Comparison of ENCODE assay signal across 16 cellular contexts in genomic region chr9:76007935-76008334, GRCh38.
DNase-seq lines count a peak whose midpoint lies in the region; TF ChIP-seq lines count a peak whose summit lies in the region.
"Had no signal": no experiment of that assay in that cellular context is flagged by ENCODE, and none has a peak within 500 bp of the region (broad histone marks: within the 10 kb centered on the region; RNA-seq: fewer than 3 reads in every experiment).

No MANE protein-coding gene starts in this region.

- H3K27ac Mint-ChIP-seq in activated naive CD4-positive, alpha-beta T cell treated with anti-CD3 and anti-CD28 coated beads for 36 hours: peak overlapping the region; percentile 73
- H3K27ac Mint-ChIP-seq in activated naive CD4-positive, alpha-beta T cell treated with anti-CD3 and anti-CD28 coated beads, Interleukin-2, amount 10 ng/mL, durations not matched to agents 7 days and 5 days: no peak overlapping the region
- peak overlapping the region; percentile 70 for H3K27ac Mint-ChIP-seq in activated naive CD8-positive, alpha-beta T cell
- peak overlapping the region; percentile 4 for H3K27ac Mint-ChIP-seq in nephron progenitor cell
- no peak overlapping the region for H3K27ac Mint-ChIP-seq in activated T-helper 1 cell treated with anti-CD3 and anti-CD28 coated beads, Interleukin-12 subunit alpha, Interleukin-12 subunit beta, Interleukin-2, Interleukin-4 antibody, amounts not matched to agents 30 ng/mL and 10 ng/mL and 1 ng/mL, durations not matched to agents 14 hours and 24 hours and 36 hours

- POLR2A ChIA-PET in GM10248 (lab: Yijun Ruan, JAX): no interaction called here

- intact Hi-C loops in activated naive CD4-positive, alpha-beta T cell treated with anti-CD3 and anti-CD28 coated beads for 36 hours (cut with micrococcal nuclease): loop anchor here (1.0 to 10.0 kb wide), 5 partner anchors 10 to 856 kb away; partner anchors contain the start of gene PCSK5
- intact Hi-C loops in activated T-helper 1 cell treated with anti-CD3 and anti-CD28 coated beads, Interleukin-12 subunit alpha, Interleukin-12 subunit beta, Interleukin-2, Interleukin-4 antibody, amounts not matched to agents 30 ng/mL and 10 ng/mL and 1 ng/mL, durations not matched to agents 14 hours and 24 hours and 36 hours (cut with micrococcal nuclease): loop anchor here (10.0 kb wide), 1 partner anchor 297 kb away; no protein-coding TSS in a partner anchor

- CTCF ChIA-PET in activated naive CD4-positive, alpha-beta T cell treated with anti-CD3 and anti-CD28 coated beads for 36 hours (lab: Charles Lee): interaction anchor here (1.1 kb wide), 1 partner anchor 14 kb away, joined by 3 read pairs; no protein-coding TSS in a partner anchor
- CTCF ChIA-PET in activated naive CD4-positive, alpha-beta T cell treated with anti-CD3 and anti-CD28 coated beads, Interleukin-2, amount 10 ng/mL, durations not matched to agents 7 days and 5 days (lab: Charles Lee): interaction anchor here (0.6 kb wide), 1 partner anchor 295 kb away, joined by 3 read pairs; no protein-coding TSS in a partner anchor
- CTCF ChIA-PET in GM10248 (lab: Yijun Ruan, JAX): no interaction called here

- H3K4me1 Mint-ChIP-seq in activated naive CD4-positive, alpha-beta T cell treated with anti-CD3 and anti-CD28 coated beads for 36 hours (ENCODE audit: low read depth): peaks cover 63% of the 10 kb centered on the region
- H3K4me1 Mint-ChIP-seq in activated naive CD4-positive, alpha-beta T cell treated with anti-CD3 and anti-CD28 coated beads, Interleukin-2, amount 10 ng/mL, durations not matched to agents 7 days and 5 days: peaks cover 25% of the 10 kb centered on the region
- peaks cover 62% of the 10 kb centered on the region for H3K4me1 Mint-ChIP-seq in activated naive CD8-positive, alpha-beta T cell (ENCODE audit: low read depth)
- peaks cover 12% of the 10 kb centered on the region for H3K4me1 Mint-ChIP-seq in nephron progenitor cell
- peaks cover 21% of the 10 kb centered on the region for H3K4me1 Mint-ChIP-seq in activated T-helper 1 cell treated with anti-CD3 and anti-CD28 coated beads, Interleukin-12 subunit alpha, Interleukin-12 subunit beta, Interleukin-2, Interleukin-4 antibody, amounts not matched to agents 30 ng/mL and 10 ng/mL and 1 ng/mL, durations not matched to agents 14 hours and 24 hours and 36 hours (ENCODE audit: low read depth)

- H3K36me3 Mint-ChIP-seq in activated naive CD4-positive, alpha-beta T cell treated with anti-CD3 and anti-CD28 coated beads for 36 hours (ENCODE audit: low read depth): no peaks in the 10 kb centered on the region
- peaks cover 6% of the 10 kb centered on the region for H3K36me3 Mint-ChIP-seq in activated naive CD4-positive, alpha-beta T cell treated with anti-CD3 and anti-CD28 coated beads, Interleukin-2, amount 10 ng/mL, durations not matched to agents 7 days and 5 days
- H3K36me3 Mint-ChIP-seq in activated naive CD8-positive, alpha-beta T cell: peaks cover 2% of the 10 kb centered on the region
- peaks cover 57% of the 10 kb centered on the region for H3K36me3 Mint-ChIP-seq in nephron progenitor cell (ENCODE audit: low read depth)
- peaks cover 1% of the 10 kb centered on the region for H3K36me3 Mint-ChIP-seq in activated T-helper 1 cell treated with anti-CD3 and anti-CD28 coated beads, Interleukin-12 subunit alpha, Interleukin-12 subunit beta, Interleukin-2, Interleukin-4 antibody, amounts not matched to agents 30 ng/mL and 10 ng/mL and 1 ng/mL, durations not matched to agents 14 hours and 24 hours and 36 hours (ENCODE audit: low read depth)
- H3K36me3 Mint-ChIP-seq: CD4-positive, alpha-beta memory T cell had no signal

- no peak for DNase-seq in activated naive CD4-positive, alpha-beta T cell treated with anti-CD3 and anti-CD28 coated beads for 36 hours
- no peak for DNase-seq in activated naive CD4-positive, alpha-beta T cell treated with anti-CD3 and anti-CD28 coated beads, Interleukin-2, amount 10 ng/mL, durations not matched to agents 7 days and 5 days
- DNase-seq in GM10248 (ENCODE audit: extremely low spot score): peak; percentile 8
- no peak for DNase-seq in nephron progenitor cell
- no peak for DNase-seq in activated T-helper 1 cell treated with anti-CD3 and anti-CD28 coated beads, Interleukin-12 subunit alpha, Interleukin-12 subunit beta, Interleukin-2, Interleukin-4 antibody, amounts not matched to agents 30 ng/mL and 10 ng/mL and 1 ng/mL, durations not matched to agents 14 hours and 24 hours and 36 hours (ENCODE audit: low spot score)
- no peak for DNase-seq in stimulated activated CD8-positive, alpha-beta memory T cell treated with anti-CD3 and anti-CD28 coated beads, Interleukin-4, amount 100 ng/mL, for 48 hours
- DNase-seq: CD4-positive, alpha-beta memory T cell; DND-41; H7; MG63; NCI-H1417; NCI-H1694 treated with DMSO at 0.1 percent for 48 hours; NCI-H2081 treated with DMSO at 0.1 percent for 48 hours; NCI-H2171 treated with DMSO at 0.1 percent for 48 hours; NCI-H524 treated with DMSO at 0.1 percent for 48 hours had no signal

- no peak for TF ChIP-seq CTCF in GM10248 (IDR thresholded peaks at IDR 0.05; ENCODE audit: control extremely low read depth, extremely low read depth, low read depth, missing control alignments)
- TF ChIP-seq CTCF in nephron progenitor cell (IDR thresholded peaks at IDR 0.05): no peak

- H3K27me3 Mint-ChIP-seq in activated naive CD4-positive, alpha-beta T cell treated with anti-CD3 and anti-CD28 coated beads for 36 hours (ENCODE audit: low read depth): no peaks in the 10 kb centered on the region
- H3K27me3 Mint-ChIP-seq in activated naive CD4-positive, alpha-beta T cell treated with anti-CD3 and anti-CD28 coated beads, Interleukin-2, amount 10 ng/mL, durations not matched to agents 7 days and 5 days: no peaks in the 10 kb centered on the region
- no peaks in the 10 kb centered on the region for H3K27me3 Mint-ChIP-seq in activated naive CD8-positive, alpha-beta T cell
- no peaks in the 10 kb centered on the region for H3K27me3 Mint-ChIP-seq in nephron progenitor cell (ENCODE audit: low read depth, poor library complexity)
- H3K27me3 Mint-ChIP-seq in activated T-helper 1 cell treated with anti-CD3 and anti-CD28 coated beads, Interleukin-12 subunit alpha, Interleukin-12 subunit beta, Interleukin-2, Interleukin-4 antibody, amounts not matched to agents 30 ng/mL and 10 ng/mL and 1 ng/mL, durations not matched to agents 14 hours and 24 hours and 36 hours (ENCODE audit: insufficient read depth): peaks cover 3% of the 10 kb centered on the region
- H3K27me3 Mint-ChIP-seq: CD4-positive, alpha-beta memory T cell had no signal

- no peaks in the 10 kb centered on the region for H3K9me3 Mint-ChIP-seq in activated naive CD4-positive, alpha-beta T cell treated with anti-CD3 and anti-CD28 coated beads for 36 hours
- no peaks in the 10 kb centered on the region for H3K9me3 Mint-ChIP-seq in activated naive CD4-positive, alpha-beta T cell treated with anti-CD3 and anti-CD28 coated beads, Interleukin-2, amount 10 ng/mL, durations not matched to agents 7 days and 5 days
- no peaks in the 10 kb centered on the region for H3K9me3 Mint-ChIP-seq in activated naive CD8-positive, alpha-beta T cell (ENCODE audit: low read depth)
- H3K9me3 Mint-ChIP-seq in nephron progenitor cell: no peaks in the 10 kb centered on the region
- H3K9me3 Mint-ChIP-seq in activated T-helper 1 cell treated with anti-CD3 and anti-CD28 coated beads, Interleukin-12 subunit alpha, Interleukin-12 subunit beta, Interleukin-2, Interleukin-4 antibody, amounts not matched to agents 30 ng/mL and 10 ng/mL and 1 ng/mL, durations not matched to agents 14 hours and 24 hours and 36 hours: no peaks in the 10 kb centered on the region

- peak overlapping the region; percentile 70 for H3K4me3 Mint-ChIP-seq in activated naive CD4-positive, alpha-beta T cell treated with anti-CD3 and anti-CD28 coated beads for 36 hours
- H3K4me3 Mint-ChIP-seq in activated naive CD4-positive, alpha-beta T cell treated with anti-CD3 and anti-CD28 coated beads, Interleukin-2, amount 10 ng/mL, durations not matched to agents 7 days and 5 days: no peak overlapping the region
- H3K4me3 Mint-ChIP-seq in activated naive CD8-positive, alpha-beta T cell: peak overlapping the region; percentile 46
- no peak overlapping the region for H3K4me3 Mint-ChIP-seq in nephron progenitor cell
- H3K4me3 Mint-ChIP-seq in activated T-helper 1 cell treated with anti-CD3 and anti-CD28 coated beads, Interleukin-12 subunit alpha, Interleukin-12 subunit beta, Interleukin-2, Interleukin-4 antibody, amounts not matched to agents 30 ng/mL and 10 ng/mL and 1 ng/mL, durations not matched to agents 14 hours and 24 hours and 36 hours: no peak overlapping the region

Comparison
In these comparisons a context has a peak if more than half of its experiments do, and no peak if none do; other contexts are left out.
1. H3K27ac Mint-ChIP-seq: peak in activated naive CD4-positive, alpha-beta T cell treated with anti-CD3 and anti-CD28 coated beads for 36 hours (single experiment), activated naive CD8-positive, alpha-beta T cell (single experiment) and nephron progenitor cell (single experiment); none in activated naive CD4-positive, alpha-beta T cell treated with anti-CD3 and anti-CD28 coated beads, Interleukin-2, amount 10 ng/mL, durations not matched to agents 7 days and 5 days (single experiment) and activated T-helper 1 cell treated with anti-CD3 and anti-CD28 coated beads, Interleukin-12 subunit alpha, Interleukin-12 subunit beta, Interleukin-2, Interleukin-4 antibody, amounts not matched to agents 30 ng/mL and 10 ng/mL and 1 ng/mL, durations not matched to agents 14 hours and 24 hours and 36 hours (single experiment).
2. H3K4me3 Mint-ChIP-seq: peak in activated naive CD4-positive, alpha-beta T cell treated with anti-CD3 and anti-CD28 coated beads for 36 hours (single experiment) and activated naive CD8-positive, alpha-beta T cell (single experiment); none in activated naive CD4-positive, alpha-beta T cell treated with anti-CD3 and anti-CD28 coated beads, Interleukin-2, amount 10 ng/mL, durations not matched to agents 7 days and 5 days (single experiment), nephron progenitor cell (single experiment) and activated T-helper 1 cell treated with anti-CD3 and anti-CD28 coated beads, Interleukin-12 subunit alpha, Interleukin-12 subunit beta, Interleukin-2, Interleukin-4 antibody, amounts not matched to agents 30 ng/mL and 10 ng/mL and 1 ng/mL, durations not matched to agents 14 hours and 24 hours and 36 hours (single experiment).